Comparison of ENCODE assay signal across 8 cellular contexts in the genomic region with DNA sequence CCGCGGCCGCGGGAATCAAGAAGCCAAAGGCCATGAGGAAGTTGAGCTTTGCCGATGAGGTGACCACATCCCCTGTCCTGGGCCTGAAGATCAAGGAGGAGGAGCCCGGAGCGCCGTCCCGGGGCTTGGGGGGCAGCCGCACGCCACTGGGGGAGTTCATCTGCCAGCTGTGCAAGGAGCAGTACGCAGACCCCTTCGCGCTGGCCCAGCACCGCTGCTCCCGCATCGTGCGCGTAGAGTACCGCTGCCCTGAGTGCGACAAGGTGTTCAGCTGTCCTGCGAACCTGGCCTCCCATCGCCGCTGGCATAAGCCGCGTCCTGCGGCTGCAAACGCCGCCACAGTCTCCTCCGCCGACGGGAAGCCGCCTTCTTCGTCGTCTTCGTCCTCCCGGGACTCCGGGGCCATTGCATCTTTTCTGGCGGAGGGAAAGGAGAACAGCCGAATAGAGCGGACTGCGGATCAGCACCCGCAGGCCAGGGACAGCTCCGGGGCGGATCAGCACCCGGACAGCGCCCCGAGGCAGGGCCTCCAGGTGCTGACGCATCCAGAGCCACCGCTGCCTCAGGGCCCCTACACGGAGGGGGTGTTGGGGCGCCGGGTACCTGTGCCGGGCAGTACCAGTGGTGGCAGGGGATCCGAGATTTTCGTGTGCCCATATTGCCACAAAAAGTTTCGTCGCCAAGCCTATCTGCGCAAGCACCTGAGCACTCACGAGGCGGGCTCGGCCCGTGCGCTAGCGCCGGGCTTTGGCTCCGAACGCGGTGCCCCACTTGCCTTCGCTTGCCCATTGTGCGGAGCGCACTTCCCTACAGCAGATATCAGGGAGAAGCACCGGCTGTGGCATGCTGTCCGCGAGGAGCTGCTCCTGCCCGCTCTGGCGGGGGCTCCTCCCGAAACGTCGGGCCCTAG. TPM values are rescaled to one million over a fixed set of nuclear protein-coding genes. Genes with fewer than 3 reads are reported as not detected.
DNase-seq lines count a peak whose midpoint lies in the region; ATAC-seq, FAIRE-seq and TF ChIP-seq lines count a peak whose summit lies in the region.

No MANE protein-coding gene starts in this region.

- peaks cover 18% of the 10 kb centered on the region for H3K23me2 ChIP-seq in H1 (ENCODE audit: low read depth, low read length)

- H3K27me3 ChIP-seq in H1 (replicated peaks in 1 of 4; ENCODE audit: control insufficient read depth in 3 of 4, extremely low read depth in 1 of 4, insufficient read depth in 3 of 4, low read length in 3 of 4) = peaks cover 19 to 57% (median 39%) of the 10 kb centered on the region in 4 experiments

- no peaks in the 10 kb centered on the region for H3K79me1 ChIP-seq in H1 (ENCODE audit: low read depth, low read length)

- no peak overlapping the region for H2BK20ac ChIP-seq in H1 (ENCODE audit: low read length)

- no peak for TF ChIP-seq POLR2A in H1 (IDR thresholded peaks at IDR 0.05; ENCODE audit: control extremely low read depth in 1 of 2, low read depth in 2 of 2, low read length in 2 of 2)

- FAIRE-seq in H1 (lab: Jason Lieb, UNC) = no peak

- no peak overlapping the region for H4K91ac ChIP-seq in H1 (replicated peaks; ENCODE audit: insufficient read length, low read length)

- H4K5ac ChIP-seq in H1 (ENCODE audit: insufficient read length, low read depth, low read length) = no peak overlapping the region

- 5% methylated on average over 71 of the region's 80 CpGs; no CpG with 5 or more reads in 1 of the 2 experiments for WGBS in H1 (ENCODE audit: extremely low coverage in 1 of 2, insufficient coverage in 1 of 2, insufficient read length in 1 of 2, insufficient replicate concordance in 2 of 2, low coverage in 1 of 2, low lambda C conversion rate in 2 of 2, missing lambda C conversion rate in 1 of 2), 2 experiments

- no peaks in the 10 kb centered on the region for H3K79me2 ChIP-seq in H1 (ENCODE audit: control insufficient read depth in 1 of 2, insufficient read depth in 2 of 2, low read length in 2 of 2)

- no peaks in the 10 kb centered on the region for H3K9me3 ChIP-seq in H1 (ENCODE audit: insufficient read depth in 2 of 2, low read depth in 1 of 2, low read length in 1 of 2)

- H3K27me3 Mint-ChIP-seq in activated CD8-positive, alpha-beta memory T cell treated with anti-CD3 and anti-CD28 coated beads, Interleukin-2, amount 10 ng/mL, durations not matched to agents 7 days and 5 days = peaks cover 55% of the 10 kb centered on the region
- H3K27me3 Mint-ChIP-seq in mesothelial cell of epicardium (ENCODE audit: low read depth) = peaks cover 70% of the 10 kb centered on the region
- H3K27me3 Mint-ChIP-seq in stimulated activated memory B cell treated with anti-CD40 and anti-IgM and Interleukin-4, amounts not matched to agents 10 μg/mL and 1 μg/mL and 100 μg/mL, for 72 hours = peaks cover 50% of the 10 kb centered on the region

- H3K14ac ChIP-seq in H1 (ENCODE audit: insufficient read length) = no peak overlapping the region

- peaks cover 6 to 9% of the 10 kb centered on the region in 2 experiments for H4K20me1 ChIP-seq in H1 (replicated peaks in 1 of 2; ENCODE audit: control insufficient read depth in 1 of 2, insufficient read depth in 2 of 2, low read length in 2 of 2)

- H3K4ac ChIP-seq in H1 (replicated peaks; ENCODE audit: insufficient read length, low read depth, low read length) = no peak overlapping the region

- no peak overlapping the region for H3K23ac ChIP-seq in H1 (ENCODE audit: insufficient read length)

- no peak overlapping the region for H2BK5ac ChIP-seq in H1 (ENCODE audit: low read depth, low read length)

- DNase-seq in NCI-H2171 treated with DMSO at 0.1 percent for 48 hours (lab: John Stamatoyannopoulos, UW) (peak; percentile 31), H1 (ENCODE audit: low read depth in 1 of 2, low spot score in 2 of 2) (peak in 1 of 2 experiments; percentile 93), mesothelial cell of epicardium (ENCODE audit: low spot score in 2 of 2, unreplicated experiment in 2 of 2) (peak; percentile 78 to 92), NCI-H2081 treated with DMSO at 0.1 percent for 48 hours (lab: John Stamatoyannopoulos, UW) (no peak)
- peak; percentile 77 for DNase-seq in activated CD8-positive, alpha-beta memory T cell treated with anti-CD3 and anti-CD28 coated beads, Interleukin-2, amount 10 ng/mL, durations not matched to agents 7 days and 5 days

- TF ChIP-seq RAD21 in H1 (IDR thresholded peaks at IDR 0.05 in 1 of 2, conservative IDR thresholded peaks at IDR 0.05 in 1 of 2; ENCODE audit: low read depth in 2 of 2, low read length in 2 of 2) = peak in 1 of 2 experiments; percentile 18; a peak in 1 of 4 replicates

- H3K9me3 Mint-ChIP-seq in activated CD8-positive, alpha-beta memory T cell treated with anti-CD3 and anti-CD28 coated beads, Interleukin-2, amount 10 ng/mL, durations not matched to agents 7 days and 5 days (ENCODE audit: low read depth) = no peaks in the 10 kb centered on the region
- no peaks in the 10 kb centered on the region for H3K9me3 Mint-ChIP-seq in mesothelial cell of epicardium
- no peaks in the 10 kb centered on the region for H3K9me3 Mint-ChIP-seq in stimulated activated memory B cell treated with anti-CD40 and anti-IgM and Interleukin-4, amounts not matched to agents 10 μg/mL and 1 μg/mL and 100 μg/mL, for 72 hours

- no peak overlapping the region for H3K56ac ChIP-seq in H1 (replicated peaks; ENCODE audit: insufficient read length, low read depth, low read length)

- H3K27ac ChIP-seq in H1 (ENCODE audit: low read depth, low read length) = no peak overlapping the region

- peaks cover 0 to 9% (median 3%) of the 10 kb centered on the region in 4 experiments; a peak in 5 of 7 replicates for H3K4me1 ChIP-seq in H1 (replicated peaks in 1 of 4; ENCODE audit: control insufficient read depth in 3 of 4, insufficient read depth in 4 of 4, low read length in 3 of 4)

- H2AFZ ChIP-seq in H1 (ENCODE audit: low read length) = no peak overlapping the region

- TF ChIP-seq EP300 in H1 (IDR thresholded peaks at IDR 0.05; ENCODE audit: borderline replicate concordance in 1 of 2, low read depth in 2 of 2, low read length in 2 of 2) = no peak

- H2AK5ac ChIP-seq in H1 (ENCODE audit: low read depth, low read length) = no peak overlapping the region

- H4K8ac ChIP-seq in H1 (ENCODE audit: extremely low read depth, insufficient read depth, low read length) = no peak overlapping the region

- no peaks in the 10 kb centered on the region for H3K36me3 Mint-ChIP-seq in activated CD8-positive, alpha-beta memory T cell treated with anti-CD3 and anti-CD28 coated beads, Interleukin-2, amount 10 ng/mL, durations not matched to agents 7 days and 5 days
- H3K36me3 Mint-ChIP-seq in mesothelial cell of epicardium = peaks cover 8% of the 10 kb centered on the region
- peaks cover 20% of the 10 kb centered on the region for H3K36me3 Mint-ChIP-seq in stimulated activated memory B cell treated with anti-CD40 and anti-IgM and Interleukin-4, amounts not matched to agents 10 μg/mL and 1 μg/mL and 100 μg/mL, for 72 hours

- H3K18ac ChIP-seq in H1 (ENCODE audit: extremely low read depth, low read length) = no peak overlapping the region

- peaks cover 13% of the 10 kb centered on the region for H3K4me1 Mint-ChIP-seq in activated CD8-positive, alpha-beta memory T cell treated with anti-CD3 and anti-CD28 coated beads, Interleukin-2, amount 10 ng/mL, durations not matched to agents 7 days and 5 days
- peaks cover 10% of the 10 kb centered on the region for H3K4me1 Mint-ChIP-seq in mesothelial cell of epicardium
- H3K4me1 Mint-ChIP-seq in stimulated activated memory B cell treated with anti-CD40 and anti-IgM and Interleukin-4, amounts not matched to agents 10 μg/mL and 1 μg/mL and 100 μg/mL, for 72 hours = peaks cover 21% of the 10 kb centered on the region

- H3K4me3 ChIP-seq in GM12875 (ENCODE audit: low read depth, low read length) (peak overlapping the region; percentile 51), H1 (ENCODE audit: extremely low read depth in 1 of 4, insufficient read depth in 2 of 4, low read depth in 3 of 4, low read length in 4 of 4) (peak overlapping the region; percentile 21 to 78 (median 65); a peak in 7 of 8 replicates)

- TF ChIP-seq CTCF in GM12875 (IDR thresholded peaks at IDR 0.05; ENCODE audit: borderline replicate concordance, insufficient read depth, low read depth, low read length) (no peak), H1 (IDR thresholded peaks at IDR 0.05; ENCODE audit: control extremely low read depth in 1 of 3, insufficient read depth in 1 of 3, low read depth in 1 of 3, low read length in 3 of 3) (no peak), mesothelial cell of epicardium (IDR thresholded peaks at IDR 0.05; ENCODE audit: unreplicated experiment) (no peak)

- peak overlapping the region; percentile 54 for H3K4me3 Mint-ChIP-seq in activated CD8-positive, alpha-beta memory T cell treated with anti-CD3 and anti-CD28 coated beads, Interleukin-2, amount 10 ng/mL, durations not matched to agents 7 days and 5 days
- peak overlapping the region; percentile 62 for H3K4me3 Mint-ChIP-seq in mesothelial cell of epicardium
- H3K4me3 Mint-ChIP-seq in stimulated activated memory B cell treated with anti-CD40 and anti-IgM and Interleukin-4, amounts not matched to agents 10 μg/mL and 1 μg/mL and 100 μg/mL, for 72 hours = peak overlapping the region; percentile 70

- H3K36me3 ChIP-seq in H1 (ENCODE audit: control insufficient read depth in 2 of 4, insufficient read depth in 4 of 4, low read length in 3 of 4) = no peaks in the 10 kb centered on the region

- H3K4me2 ChIP-seq in H1 (ENCODE audit: insufficient read depth in 1 of 2, low read depth in 2 of 2, low read length in 2 of 2) = peak overlapping the region; percentile 75 to 95

- H3K9ac ChIP-seq in H1 (replicated peaks in 1 of 4; ENCODE audit: extremely low read depth in 1 of 4, low read depth in 3 of 4, low read length in 3 of 4) = no peak overlapping the region

- POLR2A ChIA-PET in H1 (lab: Charles Lee; ENCODE audit: partially characterized antibody) = interaction anchor here (0.6 kb wide), 1 partner anchor 17 kb away, joined by 4 read pairs; no protein-coding TSS in a partner anchor

- CTCF ChIA-PET in activated CD8-positive, alpha-beta memory T cell treated with anti-CD3 and anti-CD28 coated beads, Interleukin-2, amount 10 ng/mL, durations not matched to agents 7 days and 5 days (lab: Charles Lee) = interaction anchor here (0.7 kb wide), 1 partner anchor 14 kb away, joined by 3 read pairs; no protein-coding TSS in a partner anchor
- CTCF ChIA-PET in H1 (lab: Charles Lee; ENCODE audit: partially characterized antibody) = interaction anchor here (1.5 to 2.8 kb wide), 4 partner anchors 8 to 154 kb away, joined by 3 to 11 read pairs (median 7); no protein-coding TSS in a partner anchor

- H2BK12ac ChIP-seq in H1 (ENCODE audit: low read depth, low read length) = no peak overlapping the region

- H2BK120ac ChIP-seq in H1 (replicated peaks; ENCODE audit: low read depth, low read length) = no peak overlapping the region

- no peak overlapping the region for H2BK15ac ChIP-seq in H1 (ENCODE audit: low read length)

- ATAC-seq in HG02588 (IDR thresholded peaks at IDR 0.05; ENCODE audit: unreplicated experiment) = peak; percentile 67
- ATAC-seq in activated CD8-positive, alpha-beta memory T cell treated with anti-CD3 and anti-CD28 coated beads, Interleukin-2, amount 10 ng/mL, durations not matched to agents 7 days and 5 days = peak; percentile 86
- peak; percentile 83 for ATAC-seq in stimulated activated memory B cell treated with anti-CD40 and anti-IgM and Interleukin-4, amounts not matched to agents 10 μg/mL and 1 μg/mL and 100 μg/mL, for 72 hours

- no peak overlapping the region for H3K27ac Mint-ChIP-seq in activated CD8-positive, alpha-beta memory T cell treated with anti-CD3 and anti-CD28 coated beads, Interleukin-2, amount 10 ng/mL, durations not matched to agents 7 days and 5 days
- no peak overlapping the region for H3K27ac Mint-ChIP-seq in mesothelial cell of epicardium
- no peak overlapping the region for H3K27ac Mint-ChIP-seq in stimulated activated memory B cell treated with anti-CD40 and anti-IgM and Interleukin-4, amounts not matched to agents 10 μg/mL and 1 μg/mL and 100 μg/mL, for 72 hours

RNA-seq across cellular contexts. Expression of a gene that starts 1.2 kb away (rescaled TPM):
- total RNA-seq in activated CD8-positive, alpha-beta memory T cell treated with anti-CD3 and anti-CD28 coated beads, Interleukin-2, amount 10 ng/mL, durations not matched to agents 7 days and 5 days = not detected
- 0.10 TPM in 1 of 2 replicates, not detected in the other for total RNA-seq in H1 (2021; fragmentation: NEBNext Ultra II Directional; extraction: Animal tissue kit (Norgen Biotek cat#: 25700))
- polyA plus RNA-seq in H1 (2011; rRNA removed) = not detected in 2 replicates
- not detected for polyA plus RNA-seq in H1 (2011; cell fraction: cytosol; rRNA removed)
- polyA plus RNA-seq in H1 (2011; cell fraction: nucleus; rRNA removed) = not detected
- polyA plus RNA-seq in H1 (2012, experiment 1 of 2) = not detected in 4 replicates
- not detected for polyA plus RNA-seq in H1 (2012, experiment 2 of 2)
- 0.02 TPM for polyA plus RNA-seq in H1 (2013, experiment 1 of 2)
- not detected for polyA plus RNA-seq in H1 (2013, experiment 2 of 2)
- not detected in 2 replicates for polyA minus RNA-seq in H1 (2011; rRNA and poly(A)+ RNA removed)
- not detected for polyA minus RNA-seq in H1 (2011; cell fraction: cytosol; rRNA and poly(A)+ RNA removed)
- not detected for polyA minus RNA-seq in H1 (2011; cell fraction: nucleus; rRNA and poly(A)+ RNA removed)
- not detected in 3 replicates for total RNA-seq in mesothelial cell of epicardium
